ENCODE assay signal across 23 cellular contexts in genomic region chr7:159064816-159065130, GRCh38.
DNase-seq lines count a peak whose midpoint lies in the region; ATAC-seq and TF ChIP-seq lines count a peak whose summit lies in the region.
"Had no signal": no experiment of that assay in that cellular context is flagged by ENCODE, and none has a peak within 500 bp of the region (broad histone marks: within the 10 kb centered on the region; RNA-seq: fewer than 3 reads in every experiment).

No MANE protein-coding gene starts in this region.

- H3K36me3 ChIP-seq in heart right ventricle (no peaks in the 10 kb centered on the region), osteoblast (ENCODE audit: insufficient read depth, low read length) (no peaks in the 10 kb centered on the region)
- H3K36me3 ChIP-seq: BLaER1 treated with 17β-estradiol and CSF1 and Interleukin-3, amounts not matched to agents 10 nM and 100 nM had no signal

- H3K4me3 ChIP-seq in heart right ventricle, result no peak overlapping the region
- H3K4me3 ChIP-seq in osteoblast (ENCODE audit: insufficient read depth, low read length), result no peak overlapping the region
- H3K4me3 ChIP-seq: A549; BLaER1 treated with 17β-estradiol and CSF1 and Interleukin-3, amounts not matched to agents 10 nM and 100 nM had no signal

- no peaks in the 10 kb centered on the region for H3K79me2 ChIP-seq in osteoblast (ENCODE audit: insufficient read depth, low read length)

- no peak for ATAC-seq in heart right ventricle
- ATAC-seq in left ventricle myocardium superior, result no peak
- ATAC-seq in GM21360 (IDR thresholded peaks at IDR 0.05; ENCODE audit: unreplicated experiment), result no peak
- ATAC-seq in GM18498 (IDR thresholded peaks at IDR 0.05; ENCODE audit: unreplicated experiment), result no peak

- H3K9me3 ChIP-seq in heart right ventricle (no peaks in the 10 kb centered on the region), osteoblast (ENCODE audit: low read depth, low read length) (no peaks in the 10 kb centered on the region)
- H3K9me3 ChIP-seq: A549, SK-N-SH had no signal

- H3K27ac ChIP-seq in heart right ventricle, result peak overlapping the region in 8 of 10 donors; percentile 39 to 77 (median 62)
- peak overlapping the region; percentile 10 for H3K27ac ChIP-seq in cingulate gyrus (ENCODE audit: low read depth, low read length)
- no peak overlapping the region for H3K27ac ChIP-seq in osteoblast (ENCODE audit: low read depth, low read length)
- H3K27ac ChIP-seq: A549; BLaER1 treated with 17β-estradiol and CSF1 and Interleukin-3, amounts not matched to agents 10 nM and 100 nM had no signal

- H3K4me1 ChIP-seq in heart right ventricle (peaks cover under 1 to 47% (median 26%) of the 10 kb centered on the region in 9 donors), osteoblast (ENCODE audit: insufficient read depth, low read length) (no peaks in the 10 kb centered on the region)
- H3K4me1 ChIP-seq: A549 had no signal

- no peak overlapping the region for H3K4me2 ChIP-seq in osteoblast (ENCODE audit: insufficient read depth, low read length)
- H3K4me2 ChIP-seq: A549; BLaER1 treated with 17β-estradiol and CSF1 and Interleukin-3, amounts not matched to agents 10 nM and 100 nM; SK-N-SH had no signal

- WGBS in heart right ventricle, 2 donors, result 75 to 80% methylated on average over 12 of the region's 12 CpGs

- H2AFZ ChIP-seq in osteoblast (ENCODE audit: low read length), result no peak overlapping the region

- intact Hi-C loops in heart right ventricle (cut with DNase I) (no loop called here), left ventricle myocardium superior (cut with micrococcal nuclease) (no loop called here)

- DNase-seq in heart right ventricle (no peak), left ventricle myocardium superior (no peak), osteoblast (ENCODE audit: insufficient read length, low spot score, missing footprints) (peak; percentile 46), NOMO-1 (lab: John Stamatoyannopoulos, UW; ENCODE audit: unreplicated experiment in 2 of 2) (no peak)
- DNase-seq: AML-193; CD4-positive, alpha-beta T cell; DMS53; IMR-90; KG1; MM.1S; NCI-H2029; NCI-H446 treated with DMSO at 0.1 percent for 48 hours; NCI-H526; NCI-H82; NK-92 treated with Interleukin-12 subunit alpha and Interleukin-12 subunit beta, amount 100 ng/mL, for 24 hours; RPMI8226; SIG-M5; SK-N-SH had no signal

- TF ChIP-seq CTCF in heart right ventricle (IDR thresholded peaks at IDR 0.05) (no peak), osteoblast (IDR thresholded peaks at IDR 0.05; ENCODE audit: extremely low read depth, low read depth, low read length) (no peak)

- H4K20me1 ChIP-seq in osteoblast (ENCODE audit: insufficient read depth, low read length), result no peaks in the 10 kb centered on the region
- H4K20me1 ChIP-seq: BLaER1 treated with 17β-estradiol and CSF1 and Interleukin-3, amounts not matched to agents 10 nM and 100 nM had no signal

- H3K27me3 ChIP-seq in heart right ventricle (peaks cover 0 to 4% (median 0%) of the 10 kb centered on the region in 7 donors), osteoblast (ENCODE audit: insufficient read depth, low read length) (no peaks in the 10 kb centered on the region)
- H3K27me3 ChIP-seq: BLaER1 treated with 17β-estradiol and CSF1 and Interleukin-3, amounts not matched to agents 10 nM and 100 nM had no signal
